In genomic region chr16:71515026-71515425, GRCh38 we compare ENCODE assay signal across 1 cellular context.
TF ChIP-seq lines count a peak whose summit lies in the region.

No MANE protein-coding gene starts in this region.

TF ChIP-seq in HepG2, 621 proteins besides CTCF, POLR2A, EP300 and RAD21:
- no peak for TF ChIP-seq ZNF710 (CRISPR knock-in tag; IDR thresholded peaks at IDR 0.05; ENCODE audit: borderline replicate concordance)
- TF ChIP-seq TEAD3 (CRISPR knock-in tag; optimal IDR thresholded peaks at IDR 0.05; ENCODE audit: borderline replicate concordance) = peak; percentile 35
